18 cellular contexts compared by ENCODE assay signal in genomic region chr20:17797163-17797562, GRCh38.
"Had no signal": no experiment of that assay in that cellular context is flagged by ENCODE, and none has a peak within 500 bp of the region (broad histone marks: within the 10 kb centered on the region; RNA-seq: fewer than 3 reads in every experiment).

No MANE protein-coding gene starts in this region.

- H3K9me3 ChIP-seq: breast epithelium had no signal

- H3K4me3 Mint-ChIP-seq: immature natural killer cell, memory B cell, naive B cell had no signal

- H3K36me3 ChIP-seq: breast epithelium had no signal

- H3K4me3 ChIP-seq: breast epithelium had no signal

- ATAC-seq: esophagus mucosa had no signal

- H3K27ac Mint-ChIP-seq: immature natural killer cell, memory B cell, naive B cell had no signal

- H3K27ac ChIP-seq: VCaP had no signal

- H3K4me1 Mint-ChIP-seq: immature natural killer cell, memory B cell had no signal

- DNase-seq: activated CD4-positive, alpha-beta T cell treated with anti-CD3 and anti-CD28 coated beads, Interleukin-2, amount 50 U/mL, for 1 hour; activated CD4-positive, CD25-positive, alpha-beta regulatory T cell treated with anti-CD3 and anti-CD28 coated beads, Interleukin-2, amount 50 U/mL, for 72 hours; activated naive CD4-positive, alpha-beta T cell; anterior cingulate cortex; cerebellar nuclear complex; effector CD8-positive, alpha-beta T cell; immature natural killer cell; kidney glomerular epithelial cell; naive B cell; stimulated activated CD4-positive, alpha-beta T cell treated with anti-CD3 and anti-CD28 coated beads, Interleukin-12 subunit alpha, Interleukin-12 subunit beta, amount 100 ng/mL, for 4 hours; stimulated activated CD4-positive, alpha-beta T cell treated with anti-CD3 and anti-CD28 coated beads, Interleukin-1b, Interleukin-23, amount 100 ng/mL, for 48 hours; stimulated activated CD8-positive, alpha-beta memory T cell treated with anti-CD3 and anti-CD28 coated beads, Interleukin-4, amount 100 ng/mL, for 48 hours; stimulated activated naive CD4-positive, alpha-beta T cell; T-helper 2 cell had no signal

- H3K27me3 ChIP-seq: breast epithelium had no signal
